In the genomic region with DNA sequence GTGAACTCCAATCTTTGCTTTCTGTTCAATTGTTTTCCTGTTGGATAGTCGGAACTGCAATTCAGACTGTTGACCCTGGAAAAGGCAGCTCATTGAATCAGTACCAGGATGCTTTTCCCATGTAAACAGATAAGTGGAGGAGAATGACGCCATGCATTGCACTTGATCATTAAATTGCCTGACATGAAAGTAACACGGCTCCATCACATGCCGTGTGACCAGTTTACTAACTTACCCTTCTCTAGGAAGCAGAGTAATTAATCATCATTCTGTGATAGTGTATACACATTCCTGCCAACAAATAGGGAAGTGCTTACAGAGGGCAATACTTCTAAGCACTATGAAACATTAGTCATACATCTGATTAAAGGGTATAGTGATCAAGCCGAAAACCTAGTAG, we compare ENCODE assay signal across 17 cellular contexts.
A peak's percentile ranks its signal among the peaks of the same experiment; 100 is the strongest.
DNase-seq lines count a peak whose midpoint lies in the region; ATAC-seq and TF ChIP-seq lines count a peak whose summit lies in the region.
"Had no signal": no experiment of that assay in that cellular context is flagged by ENCODE, and none has a peak within 500 bp of the region (broad histone marks: within the 10 kb centered on the region; RNA-seq: fewer than 3 reads in every experiment).

No MANE protein-coding gene starts in this region.

- POLR2A ChIA-PET in PC-9 (lab: Charles Lee; ENCODE audit: unreplicated experiment) = no interaction called here

- H3K27me3 ChIP-seq in PC-9 (ENCODE audit: insufficient read depth, low read depth) = no peaks in the 10 kb centered on the region
- H3K27me3 ChIP-seq: BLaER1 treated with 17β-estradiol and CSF1 and Interleukin-3, amounts not matched to agents 10 nM and 100 nM; gastrocnemius medialis; transverse colon had no signal

- H3K27ac ChIP-seq in PC-9 = peak overlapping the region; percentile 63
- H3K27ac ChIP-seq: BLaER1 treated with 17β-estradiol and CSF1 and Interleukin-3, amounts not matched to agents 10 nM and 100 nM; gastrocnemius medialis; transverse colon had no signal

- TF ChIP-seq CTCF in PC-9 (conservative IDR thresholded peaks at IDR 0.05) (no peak), fibroblast of villous mesenchyme (IDR thresholded peaks at IDR 0.05; ENCODE audit: insufficient read depth, low read depth, low read length) (no peak), omental fat pad (IDR thresholded peaks at IDR 0.05) (no peak)

- H3K4me3 ChIP-seq in PC-9 (no peak overlapping the region), fibroblast of villous mesenchyme (ENCODE audit: low read depth, low read length) (no peak overlapping the region)
- H3K4me3 ChIP-seq: BLaER1 treated with 17β-estradiol and CSF1 and Interleukin-3, amounts not matched to agents 10 nM and 100 nM; gastrocnemius medialis; GM12878; transverse colon had no signal

- no peaks in the 10 kb centered on the region for H3K9me3 ChIP-seq in PC-9 (ENCODE audit: insufficient read depth, low read depth)
- H3K9me3 ChIP-seq: gastrocnemius medialis, transverse colon had no signal

- H4K20me1 ChIP-seq in PC-9 (ENCODE audit: insufficient read depth) = no peaks in the 10 kb centered on the region
- H4K20me1 ChIP-seq: BLaER1 treated with 17β-estradiol and CSF1 and Interleukin-3, amounts not matched to agents 10 nM and 100 nM had no signal

- ATAC-seq in omental fat pad (ENCODE audit: low FRiP score) (peak; percentile 82), HG02970 (IDR thresholded peaks at IDR 0.05; ENCODE audit: low FRiP score, unreplicated experiment) (no peak)
- ATAC-seq: activated CD8-positive, alpha-beta T cell treated with anti-CD3 and anti-CD28 coated beads for 36 hours; gastrocnemius medialis; GM12878 had no signal

- H3K79me2 ChIP-seq in PC-9 (ENCODE audit: low read depth) = no peaks in the 10 kb centered on the region

- no peaks in the 10 kb centered on the region; the same call in 1 of the 2 replicates for H3K4me1 ChIP-seq in PC-9 (replicated peaks; ENCODE audit: insufficient read depth)
- H3K4me1 ChIP-seq: BLaER1 treated with 17β-estradiol and CSF1 and Interleukin-3, amounts not matched to agents 10 nM and 100 nM; transverse colon had no signal

- no peak overlapping the region for H2AFZ ChIP-seq in PC-9

- peak; percentile 54 for DNase-seq in HCEC 1CT
- DNase-seq in PC-9 = peak in 1 of 2 experiments; percentile 41
- DNase-seq in fibroblast of villous mesenchyme (ENCODE audit: low read depth) = peak; percentile 65
- DNase-seq in omental fat pad (ENCODE audit: low spot score) = no peak
- no peak for DNase-seq in dermis blood vessel endothelial cell
- DNase-seq in activated T-cell treated with anti-CD3 and anti-CD28 coated beads, Interleukin-2, amount 50 U/mL, for 48 hours = no peak
- no peak for DNase-seq in NCI-H748 treated with DMSO at 0.1 percent for 48 hours (lab: John Stamatoyannopoulos, UW)
- DNase-seq: activated CD8-positive, alpha-beta T cell treated with anti-CD3 and anti-CD28 coated beads for 36 hours; aorta; DND-41; gastrocnemius medialis; NCI-H2029 treated with DMSO at 0.1 percent for 48 hours; SIG-M5; transverse colon had no signal

- CTCF ChIA-PET in PC-9 (lab: Charles Lee) = no interaction called here

- BruUV-seq in PC-9 (replicated peaks; lab: Mats Ljungman, UMichigan) = no TSS peak

- H3K4me2 ChIP-seq in PC-9 = peak overlapping the region; percentile 21; the same call in 1 of the 2 replicates
- H3K4me2 ChIP-seq: BLaER1 treated with 17β-estradiol and CSF1 and Interleukin-3, amounts not matched to agents 10 nM and 100 nM had no signal

- no peaks in the 10 kb centered on the region for H3K36me3 ChIP-seq in PC-9 (ENCODE audit: low read depth)
- H3K36me3 ChIP-seq: BLaER1 treated with 17β-estradiol and CSF1 and Interleukin-3, amounts not matched to agents 10 nM and 100 nM; gastrocnemius medialis; transverse colon had no signal

- no peaks in the 10 kb centered on the region for H3F3A ChIP-seq in PC-9 (ENCODE audit: insufficient read depth, low read depth)

- no peaks in the 10 kb centered on the region for H3K9me2 ChIP-seq in PC-9 (ENCODE audit: insufficient read depth)

- intact Hi-C loops in PC-9 (cut with micrococcal nuclease; ENCODE audit: unreplicated experiment) = no loop called here

Comparison
In these comparisons a context has a peak if more than half of its experiments do, and no peak if none do; other contexts are left out.
1. DNase-seq: peak in HCEC 1CT (single experiment) and fibroblast of villous mesenchyme (single experiment); none in omental fat pad (single experiment), dermis blood vessel endothelial cell (single experiment), activated T-cell treated with anti-CD3 and anti-CD28 coated beads, Interleukin-2, amount 50 U/mL, for 48 hours (0 of 2) and NCI-H748 treated with DMSO at 0.1 percent for 48 hours (single experiment).